23 cellular contexts compared by ENCODE assay signal in genomic region chr20:42779216-42779615, GRCh38.
"Had no signal": no experiment of that assay in that cellular context is flagged by ENCODE, and none has a peak within 500 bp of the region (broad histone marks: within the 10 kb centered on the region; RNA-seq: fewer than 3 reads in every experiment).

No MANE protein-coding gene starts in this region.

- H3K36me3 Mint-ChIP-seq: activated naive CD4-positive, alpha-beta T cell treated with anti-CD3 and anti-CD28 coated beads, Interleukin-2, amount 10 ng/mL, durations not matched to agents 7 days and 5 days; brain; mesothelial cell of epicardium; stimulated activated effector memory CD8-positive, alpha-beta T cell treated with anti-CD3 and anti-CD28 coated beads, Interleukin-12 subunit alpha, Interleukin-12 subunit beta, amount 100 ng/mL, for 72 hours had no signal

- H3K4me3 ChIP-seq: colonic mucosa, lung, smooth muscle cell, stomach had no signal

- H3K9ac ChIP-seq: parathyroid adenoma had no signal

- H3K4me1 ChIP-seq: colonic mucosa, foreskin keratinocyte, parathyroid adenoma, stomach had no signal

- H3K27me3 Mint-ChIP-seq: activated CD4-positive, alpha-beta T cell treated with anti-CD3 and anti-CD28 coated beads, Interleukin-2, amount 10 ng/mL, durations not matched to agents 24 days and 14 days; activated CD8-positive, alpha-beta T cell treated with anti-CD3 and anti-CD28 coated beads for 36 hours; activated naive CD4-positive, alpha-beta T cell treated with anti-CD3 and anti-CD28 coated beads, Interleukin-2, amount 10 ng/mL, durations not matched to agents 7 days and 5 days; activated naive CD8-positive, alpha-beta T cell treated with anti-CD3 and anti-CD28 coated beads, Interleukin-2, amount 50 U/mL, for 24 hours had no signal

- H3K9me3 ChIP-seq: colonic mucosa, stomach had no signal

- FAIRE-seq: keratinocyte had no signal

- H3K27ac ChIP-seq: colonic mucosa, foreskin keratinocyte, parathyroid adenoma, stomach had no signal

- H3K36me3 ChIP-seq: colonic mucosa, stomach had no signal

- H3K9me3 Mint-ChIP-seq: activated CD8-positive, alpha-beta T cell treated with anti-CD3 and anti-CD28 coated beads for 36 hours; endodermal cell; nephron had no signal

- H3K4me1 Mint-ChIP-seq: activated CD4-positive, alpha-beta T cell treated with anti-CD3 and anti-CD28 coated beads, Interleukin-2, amount 10 ng/mL, durations not matched to agents 24 days and 14 days; activated naive CD4-positive, alpha-beta T cell treated with anti-CD3 and anti-CD28 coated beads, Interleukin-2, amount 10 ng/mL, durations not matched to agents 7 days and 5 days; activated naive CD8-positive, alpha-beta T cell treated with anti-CD3 and anti-CD28 coated beads, Interleukin-2, amount 50 U/mL, for 24 hours; brain; mesothelial cell of epicardium; nephron; stimulated activated effector memory CD8-positive, alpha-beta T cell treated with anti-CD3 and anti-CD28 coated beads, Interleukin-12 subunit alpha, Interleukin-12 subunit beta, amount 100 ng/mL, for 72 hours had no signal

- H3K4me3 Mint-ChIP-seq: activated CD4-positive, alpha-beta T cell treated with anti-CD3 and anti-CD28 coated beads, Interleukin-2, amount 10 ng/mL, durations not matched to agents 24 days and 14 days; activated CD8-positive, alpha-beta T cell treated with anti-CD3 and anti-CD28 coated beads for 36 hours; activated naive CD4-positive, alpha-beta T cell treated with anti-CD3 and anti-CD28 coated beads, Interleukin-2, amount 10 ng/mL, durations not matched to agents 7 days and 5 days; activated naive CD8-positive, alpha-beta T cell treated with anti-CD3 and anti-CD28 coated beads, Interleukin-2, amount 50 U/mL, for 24 hours; brain; endodermal cell; mesothelial cell of epicardium; nephron; stimulated activated effector memory CD8-positive, alpha-beta T cell treated with anti-CD3 and anti-CD28 coated beads, Interleukin-12 subunit alpha, Interleukin-12 subunit beta, amount 100 ng/mL, for 72 hours had no signal

- H3K27ac Mint-ChIP-seq: activated CD4-positive, alpha-beta T cell treated with anti-CD3 and anti-CD28 coated beads, Interleukin-2, amount 10 ng/mL, durations not matched to agents 24 days and 14 days; activated CD8-positive, alpha-beta T cell treated with anti-CD3 and anti-CD28 coated beads for 36 hours; activated naive CD4-positive, alpha-beta T cell treated with anti-CD3 and anti-CD28 coated beads, Interleukin-2, amount 10 ng/mL, durations not matched to agents 7 days and 5 days; activated naive CD8-positive, alpha-beta T cell treated with anti-CD3 and anti-CD28 coated beads, Interleukin-2, amount 50 U/mL, for 24 hours; brain; endodermal cell; mesothelial cell of epicardium; nephron; stimulated activated effector memory CD8-positive, alpha-beta T cell treated with anti-CD3 and anti-CD28 coated beads, Interleukin-12 subunit alpha, Interleukin-12 subunit beta, amount 100 ng/mL, for 72 hours had no signal

- H3K27me3 ChIP-seq: colonic mucosa, foreskin keratinocyte, stomach had no signal

- DNase-seq: activated CD4-positive, alpha-beta T cell treated with anti-CD3 and anti-CD28 coated beads, Interleukin-2, amount 10 ng/mL, durations not matched to agents 24 days and 14 days; activated CD8-positive, alpha-beta T cell treated with anti-CD3 and anti-CD28 coated beads for 36 hours; activated naive CD4-positive, alpha-beta T cell treated with anti-CD3 and anti-CD28 coated beads, Interleukin-2, amount 10 ng/mL, durations not matched to agents 7 days and 5 days; activated naive CD8-positive, alpha-beta T cell treated with anti-CD3 and anti-CD28 coated beads, Interleukin-2, amount 50 U/mL, for 24 hours; activated T-cell treated with anti-CD3 and anti-CD28 coated beads, Interleukin-2, amount 50 U/mL, for 1 hour; anterior cingulate cortex; caudate nucleus; colonic mucosa; endodermal cell; foreskin keratinocyte; glutamatergic neuron; hypothalamus; stimulated activated CD4-positive, alpha-beta T cell treated with anti-CD3 and anti-CD28 coated beads, Interleukin-4, amount 100 ng/mL, for 1 hour; stomach; trophoblast cell had no signal
